ENCODE assay signal across 1 cellular context in the genomic region with DNA sequence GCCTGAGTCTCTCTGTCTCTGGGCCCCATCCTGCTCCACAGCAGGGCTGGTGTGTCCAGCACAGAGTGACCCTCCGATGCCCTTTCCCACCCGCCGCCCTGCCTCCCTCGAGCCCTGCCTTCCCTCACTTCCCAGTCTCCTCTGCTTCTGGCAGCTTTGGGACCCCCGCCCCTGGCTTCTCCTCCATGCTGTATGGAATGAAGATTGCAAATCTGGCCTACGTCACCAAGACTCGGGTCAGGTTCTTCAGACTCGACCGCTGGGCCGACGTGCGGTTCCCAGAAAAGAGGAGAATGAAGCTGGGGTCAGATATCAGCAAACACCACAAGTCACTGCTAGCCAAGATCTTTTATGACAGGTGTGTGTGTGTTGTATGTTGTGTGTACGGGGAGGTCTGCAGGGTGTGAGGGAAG.
TF ChIP-seq lines count a peak whose summit lies in the region.

No MANE protein-coding gene starts in this region.

TF ChIP-seq in K562, 482 proteins besides CTCF, POLR2A, EP300 and RAD21 (continued from another document):
- no peak for TF ChIP-seq HLTF (IDR thresholded peaks at IDR 0.05)
- TF ChIP-seq ZBTB7A (IDR thresholded peaks at IDR 0.05; ENCODE audit: borderline replicate concordance, control insufficient read depth, low read depth, low read length): peak; percentile 34; the same call in 1 of the 2 replicates
- TF ChIP-seq KLF13 (tag; IDR thresholded peaks at IDR 0.05; ENCODE audit: borderline replicate concordance, low read depth): no peak
- TF ChIP-seq, protein P1, sequence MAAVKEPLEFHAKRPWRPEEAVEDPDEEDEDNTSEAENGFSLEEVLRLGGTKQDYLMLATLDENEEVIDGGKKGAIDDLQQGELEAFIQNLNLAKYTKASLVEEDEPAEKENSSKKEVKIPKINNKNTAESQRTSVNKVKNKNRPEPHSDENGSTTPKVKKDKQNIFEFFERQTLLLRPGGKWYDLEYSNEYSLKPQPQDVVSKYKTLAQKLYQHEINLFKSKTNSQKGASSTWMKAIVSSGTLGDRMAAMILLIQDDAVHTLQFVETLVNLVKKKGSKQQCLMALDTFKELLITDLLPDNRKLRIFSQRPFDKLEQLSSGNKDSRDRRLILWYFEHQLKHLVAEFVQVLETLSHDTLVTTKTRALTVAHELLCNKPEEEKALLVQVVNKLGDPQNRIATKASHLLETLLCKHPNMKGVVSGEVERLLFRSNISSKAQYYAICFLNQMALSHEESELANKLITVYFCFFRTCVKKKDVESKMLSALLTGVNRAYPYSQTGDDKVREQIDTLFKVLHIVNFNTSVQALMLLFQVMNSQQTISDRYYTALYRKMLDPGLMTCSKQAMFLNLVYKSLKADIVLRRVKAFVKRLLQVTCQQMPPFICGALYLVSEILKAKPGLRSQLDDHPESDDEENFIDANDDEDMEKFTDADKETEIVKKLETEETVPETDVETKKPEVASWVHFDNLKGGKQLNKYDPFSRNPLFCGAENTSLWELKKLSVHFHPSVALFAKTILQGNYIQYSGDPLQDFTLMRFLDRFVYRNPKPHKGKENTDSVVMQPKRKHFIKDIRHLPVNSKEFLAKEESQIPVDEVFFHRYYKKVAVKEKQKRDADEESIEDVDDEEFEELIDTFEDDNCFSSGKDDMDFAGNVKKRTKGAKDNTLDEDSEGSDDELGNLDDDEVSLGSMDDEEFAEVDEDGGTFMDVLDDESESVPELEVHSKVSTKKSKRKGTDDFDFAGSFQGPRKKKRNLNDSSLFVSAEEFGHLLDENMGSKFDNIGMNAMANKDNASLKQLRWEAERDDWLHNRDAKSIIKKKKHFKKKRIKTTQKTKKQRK (IDR thresholded peaks at IDR 0.05; ENCODE audit: borderline replicate concordance, low read depth, low read length): no peak
- TF ChIP-seq, protein P2, sequence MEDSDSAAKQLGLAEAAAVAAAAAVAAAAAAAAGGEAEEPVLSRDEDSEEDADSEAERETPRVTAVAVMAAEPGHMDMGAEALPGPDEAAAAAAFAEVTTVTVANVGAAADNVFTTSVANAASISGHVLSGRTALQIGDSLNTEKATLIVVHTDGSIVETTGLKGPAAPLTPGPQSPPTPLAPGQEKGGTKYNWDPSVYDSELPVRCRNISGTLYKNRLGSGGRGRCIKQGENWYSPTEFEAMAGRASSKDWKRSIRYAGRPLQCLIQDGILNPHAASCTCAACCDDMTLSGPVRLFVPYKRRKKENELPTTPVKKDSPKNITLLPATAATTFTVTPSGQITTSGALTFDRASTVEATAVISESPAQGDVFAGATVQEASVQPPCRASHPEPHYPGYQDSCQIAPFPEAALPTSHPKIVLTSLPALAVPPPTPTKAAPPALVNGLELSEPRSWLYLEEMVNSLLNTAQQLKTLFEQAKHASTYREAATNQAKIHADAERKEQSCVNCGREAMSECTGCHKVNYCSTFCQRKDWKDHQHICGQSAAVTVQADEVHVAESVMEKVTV (CRISPR knock-in tag; IDR thresholded peaks at IDR 0.05): no peak
- TF ChIP-seq LEF1 (IDR thresholded peaks at IDR 0.05): no peak
- TF ChIP-seq WHSC1 (IDR thresholded peaks at IDR 0.05; ENCODE audit: low read length): no peak
- no peak for TF ChIP-seq NONO (IDR thresholded peaks at IDR 0.05; ENCODE audit: low read depth in 2 of 2, low read length in 1 of 2)
- no peak for TF ChIP-seq CBX1 (IDR thresholded peaks at IDR 0.05; ENCODE audit: low read depth)
- TF ChIP-seq, protein P3, sequence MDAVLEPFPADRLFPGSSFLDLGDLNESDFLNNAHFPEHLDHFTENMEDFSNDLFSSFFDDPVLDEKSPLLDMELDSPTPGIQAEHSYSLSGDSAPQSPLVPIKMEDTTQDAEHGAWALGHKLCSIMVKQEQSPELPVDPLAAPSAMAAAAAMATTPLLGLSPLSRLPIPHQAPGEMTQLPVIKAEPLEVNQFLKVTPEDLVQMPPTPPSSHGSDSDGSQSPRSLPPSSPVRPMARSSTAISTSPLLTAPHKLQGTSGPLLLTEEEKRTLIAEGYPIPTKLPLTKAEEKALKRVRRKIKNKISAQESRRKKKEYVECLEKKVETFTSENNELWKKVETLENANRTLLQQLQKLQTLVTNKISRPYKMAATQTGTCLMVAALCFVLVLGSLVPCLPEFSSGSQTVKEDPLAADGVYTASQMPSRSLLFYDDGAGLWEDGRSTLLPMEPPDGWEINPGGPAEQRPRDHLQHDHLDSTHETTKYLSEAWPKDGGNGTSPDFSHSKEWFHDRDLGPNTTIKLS (IDR thresholded peaks at IDR 0.05; ENCODE audit: borderline replicate concordance, low read depth): no peak
- no peak for TF ChIP-seq KHSRP (IDR thresholded peaks at IDR 0.05)
- TF ChIP-seq PTBP1 (IDR thresholded peaks at IDR 0.05; ENCODE audit: low read depth, low read length): no peak
- TF ChIP-seq, protein P4, sequence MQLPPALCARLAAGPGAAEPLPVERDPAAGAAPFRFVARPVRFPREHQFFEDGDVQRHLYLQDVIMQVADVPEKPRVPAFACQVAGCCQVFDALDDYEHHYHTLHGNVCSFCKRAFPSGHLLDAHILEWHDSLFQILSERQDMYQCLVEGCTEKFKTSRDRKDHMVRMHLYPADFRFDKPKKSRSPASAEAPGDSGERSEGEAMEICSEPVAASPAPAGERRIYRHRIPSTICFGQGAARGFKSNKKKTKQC (CRISPR knock-in tag; IDR thresholded peaks at IDR 0.05): no peak
- TF ChIP-seq KAT7 (CRISPR knock-in tag; IDR thresholded peaks at IDR 0.05; ENCODE audit: borderline replicate concordance): no peak
- no peak for TF ChIP-seq XRCC4 (IDR thresholded peaks at IDR 0.05; ENCODE audit: extremely low read depth, insufficient read depth, insufficient read length)
- TF ChIP-seq TAL1 (IDR thresholded peaks at IDR 0.05): peak; percentile 43; the same call in 1 of the 2 replicates
- TF ChIP-seq, protein P5, sequence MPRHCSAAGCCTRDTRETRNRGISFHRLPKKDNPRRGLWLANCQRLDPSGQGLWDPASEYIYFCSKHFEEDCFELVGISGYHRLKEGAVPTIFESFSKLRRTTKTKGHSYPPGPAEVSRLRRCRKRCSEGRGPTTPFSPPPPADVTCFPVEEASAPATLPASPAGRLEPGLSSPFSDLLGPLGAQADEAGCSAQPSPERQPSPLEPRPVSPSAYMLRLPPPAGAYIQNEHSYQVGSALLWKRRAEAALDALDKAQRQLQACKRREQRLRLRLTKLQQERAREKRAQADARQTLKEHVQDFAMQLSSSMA (CRISPR knock-in tag; IDR thresholded peaks at IDR 0.05): no peak
- TF ChIP-seq, protein P6, sequence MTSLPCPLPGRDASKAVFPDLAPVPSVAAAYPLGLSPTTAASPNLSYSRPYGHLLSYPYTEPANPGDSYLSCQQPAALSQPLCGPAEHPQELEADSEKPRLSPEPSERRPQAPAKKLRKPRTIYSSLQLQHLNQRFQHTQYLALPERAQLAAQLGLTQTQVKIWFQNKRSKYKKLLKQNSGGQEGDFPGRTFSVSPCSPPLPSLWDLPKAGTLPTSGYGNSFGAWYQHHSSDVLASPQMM (CRISPR knock-in tag; IDR thresholded peaks at IDR 0.05): no peak
- no peak for TF ChIP-seq KAT2B (IDR thresholded peaks at IDR 0.05; ENCODE audit: low read depth, low read length)
- no peak for TF ChIP-seq SP1 (CRISPR knock-in tag; IDR thresholded peaks at IDR 0.05)
- no peak for TF ChIP-seq RBM39 (optimal IDR thresholded peaks at IDR 0.05; ENCODE audit: low read depth, low read length)
- peak; percentile 72 for TF ChIP-seq CBFA2T3 (IDR thresholded peaks at IDR 0.05)
- no peak for TF ChIP-seq PML (IDR thresholded peaks at IDR 0.05; ENCODE audit: low read length)
- TF ChIP-seq CBFA2T2 (conservative IDR thresholded peaks at IDR 0.05): peak; percentile 50
- no peak for TF ChIP-seq JUNB (CRISPR knock-in tag; conservative IDR thresholded peaks at IDR 0.05)
